Comparison of ENCODE assay signal across 10 cellular contexts in genomic region chr7:28840515-28841125, GRCh38.
DNase-seq lines count a peak whose midpoint lies in the region; ATAC-seq and TF ChIP-seq lines count a peak whose summit lies in the region.
"Had no signal": no experiment of that assay in that cellular context is flagged by ENCODE, and none has a peak within 500 bp of the region (broad histone marks: within the 10 kb centered on the region; RNA-seq: fewer than 3 reads in every experiment).

No MANE protein-coding gene starts in this region.

- H3K9me3 ChIP-seq in DOHH2 (ENCODE audit: control insufficient read depth, insufficient read depth, low read length) (no peaks in the 10 kb centered on the region), body of pancreas (no peaks in the 10 kb centered on the region)
- H3K9me3 ChIP-seq: uterus had no signal

- no peak overlapping the region for H3K27ac Mint-ChIP-seq in activated CD4-positive, alpha-beta T cell treated with anti-CD3 and anti-CD28 coated beads for 36 hours

- no peaks in the 10 kb centered on the region for H3K36me3 ChIP-seq in DOHH2 (ENCODE audit: control insufficient read depth, low read length)
- H3K36me3 ChIP-seq in body of pancreas (replicated peaks in 1 of 2; ENCODE audit: insufficient read depth in 1 of 2, low read depth in 2 of 2), result no peaks in the 10 kb centered on the region
- H3K36me3 ChIP-seq: uterus had no signal

- no peak for TF ChIP-seq POLR2A in body of pancreas (IDR thresholded peaks at IDR 0.05)

- H3K9me3 Mint-ChIP-seq in activated CD4-positive, alpha-beta T cell treated with anti-CD3 and anti-CD28 coated beads for 36 hours (ENCODE audit: low read depth), result no peaks in the 10 kb centered on the region

- no peaks in the 10 kb centered on the region for H3K36me3 Mint-ChIP-seq in activated CD4-positive, alpha-beta T cell treated with anti-CD3 and anti-CD28 coated beads for 36 hours (ENCODE audit: low read depth)

- CTCF ChIA-PET in activated CD4-positive, alpha-beta T cell treated with anti-CD3 and anti-CD28 coated beads for 36 hours (lab: Charles Lee), result interaction anchor here (1.1 kb wide), 1 partner anchor 14 kb away, joined by 3 read pairs; no protein-coding TSS in a partner anchor

- no peaks in the 10 kb centered on the region for H3F3A ChIP-seq in DOHH2 (ENCODE audit: control insufficient read depth, insufficient read depth)

- TF ChIP-seq CTCF in DOHH2 (IDR thresholded peaks at IDR 0.05; ENCODE audit: low read depth, low read length, poor library complexity, severe bottlenecking) (peak; percentile 69), body of pancreas (IDR thresholded peaks at IDR 0.05) (peak; percentile 12 to 48 (median 34))

- no peak overlapping the region for H3K4me2 ChIP-seq in DOHH2 (ENCODE audit: low read length)

- ATAC-seq in body of pancreas (no peak), GM21529 (IDR thresholded peaks at IDR 0.05; ENCODE audit: unreplicated experiment) (no peak), GM19455 (IDR thresholded peaks at IDR 0.05; ENCODE audit: unreplicated experiment) (no peak)
- ATAC-seq in activated CD4-positive, alpha-beta T cell treated with anti-CD3 and anti-CD28 coated beads for 36 hours, result no peak

- H3K4me3 ChIP-seq in DOHH2 (ENCODE audit: low read length), result no peak overlapping the region
- no peak overlapping the region for H3K4me3 ChIP-seq in body of pancreas
- H3K4me3 ChIP-seq: uterus had no signal

- 27 to 33% methylated on average over 5 of the region's 5 CpGs for WGBS in body of pancreas, 2 donors

- DNase-seq in NCI-H1105 treated with DMSO at 0.1 percent for 48 hours (lab: John Stamatoyannopoulos, UW), result peak; percentile 97
- no peak for DNase-seq in body of pancreas
- DNase-seq in myocyte (ENCODE audit: low read depth), result peak; percentile 43
- no peak for DNase-seq in activated CD4-positive, alpha-beta T cell treated with anti-CD3 and anti-CD28 coated beads for 36 hours
- no peak for DNase-seq in activated T-cell treated with anti-CD3 and anti-CD28 coated beads for 4 hours
- DNase-seq: NCI-H524 treated with DMSO at 0.1 percent for 48 hours, uterus had no signal

- no peaks in the 10 kb centered on the region for H4K20me1 ChIP-seq in DOHH2 (ENCODE audit: control insufficient read depth, insufficient read depth, low read depth, low read length)

- no peaks in the 10 kb centered on the region for H3K9me2 ChIP-seq in DOHH2 (replicated peaks; ENCODE audit: control insufficient read depth, low read length)

- H3K27me3 Mint-ChIP-seq in activated CD4-positive, alpha-beta T cell treated with anti-CD3 and anti-CD28 coated beads for 36 hours, result peaks cover 19% of the 10 kb centered on the region

- H3K79me2 ChIP-seq in DOHH2 (ENCODE audit: control insufficient read depth, low read length), result no peaks in the 10 kb centered on the region

- intact Hi-C loops in body of pancreas (cut with DNase I), result no loop called here
- intact Hi-C loops in activated CD4-positive, alpha-beta T cell treated with anti-CD3 and anti-CD28 coated beads for 36 hours (cut with DNase I, micrococcal nuclease), result no loop called here

- no peak overlapping the region for H3K4me3 Mint-ChIP-seq in activated CD4-positive, alpha-beta T cell treated with anti-CD3 and anti-CD28 coated beads for 36 hours

- POLR2A ChIA-PET in activated CD4-positive, alpha-beta T cell treated with anti-CD3 and anti-CD28 coated beads for 36 hours (lab: Charles Lee), result no interaction called here

- H3K27ac ChIP-seq in DOHH2 (ENCODE audit: low read depth, low read length) (no peak overlapping the region), body of pancreas (no peak overlapping the region)
- H3K27ac ChIP-seq: uterus had no signal

- no peaks in the 10 kb centered on the region for H3K4me1 ChIP-seq in DOHH2 (ENCODE audit: control insufficient read depth, low read length)
- no peaks in the 10 kb centered on the region for H3K4me1 ChIP-seq in body of pancreas
- H3K4me1 ChIP-seq: uterus had no signal

- H3K27me3 ChIP-seq in DOHH2 (ENCODE audit: control insufficient read depth, low read length) (peaks cover 15% of the 10 kb centered on the region), body of pancreas (no peaks in the 10 kb centered on the region)
- H3K27me3 ChIP-seq: uterus had no signal

- no peaks in the 10 kb centered on the region for H3K4me1 Mint-ChIP-seq in activated CD4-positive, alpha-beta T cell treated with anti-CD3 and anti-CD28 coated beads for 36 hours

Comparison
In these comparisons a context has a peak if more than half of its experiments do, and no peak if none do; other contexts are left out.
1. DNase-seq: peak in NCI-H1105 treated with DMSO at 0.1 percent for 48 hours (single experiment) and myocyte (single experiment); none in body of pancreas (0 of 4), activated CD4-positive, alpha-beta T cell treated with anti-CD3 and anti-CD28 coated beads for 36 hours (single experiment) and activated T-cell treated with anti-CD3 and anti-CD28 coated beads for 4 hours (single experiment).